ENCODE assay signal across 30 cellular contexts in genomic region chr14:89699076-89699475, GRCh38.
"Had no signal": no experiment of that assay in that cellular context is flagged by ENCODE, and none has a peak within 500 bp of the region (broad histone marks: within the 10 kb centered on the region; RNA-seq: fewer than 3 reads in every experiment).

No MANE protein-coding gene starts in this region.

- H3K27me3 ChIP-seq: SJCRH30 had no signal

- H3K4me2 ChIP-seq: KMS-11, PC-9 had no signal

- H3K9me3 ChIP-seq: SJCRH30 had no signal

- DNase-seq: Karpas-422, MM.1S, MV-4-11, NCI-H1092, NCI-H1105, NCI-H1417 treated with DMSO at 0.1 percent for 48 hours, NCI-H1436 treated with DMSO at 0.1 percent for 48 hours, NCI-H1694 treated with DMSO at 0.1 percent for 48 hours, NCI-H187 treated with DMSO at 0.1 percent for 48 hours, NCI-H2029, NCI-H2081, NCI-H2171 treated with DMSO at 0.1 percent for 48 hours, NCI-H2227 treated with DMSO at 0.1 percent for 48 hours, NCI-H345, NCI-H446, NCI-H510A treated with DMSO at 0.1 percent for 48 hours, NCI-H524 treated with DMSO at 0.1 percent for 48 hours, NCI-H526 treated with DMSO at 0.1 percent for 48 hours, NCI-H774, PC-9, SHP77, SIG-M5, SJCRH30 had no signal

- H3K27ac ChIP-seq: KMS-11, PC-9, RWPE1, SJCRH30, SK-N-MC had no signal

- FAIRE-seq: RCC 7860 had no signal

- H3K4me3 ChIP-seq: PC-9, SJCRH30, SK-N-MC had no signal

- ATAC-seq: Panc1, Right ventricle myocardium inferior, SK-N-SH treated with all-trans-retinoic acid at 6 μM for 48 hours had no signal

- H3K36me3 ChIP-seq: SJCRH30 had no signal
